Comparison of ENCODE assay signal across 9 cellular contexts in the genomic region with DNA sequence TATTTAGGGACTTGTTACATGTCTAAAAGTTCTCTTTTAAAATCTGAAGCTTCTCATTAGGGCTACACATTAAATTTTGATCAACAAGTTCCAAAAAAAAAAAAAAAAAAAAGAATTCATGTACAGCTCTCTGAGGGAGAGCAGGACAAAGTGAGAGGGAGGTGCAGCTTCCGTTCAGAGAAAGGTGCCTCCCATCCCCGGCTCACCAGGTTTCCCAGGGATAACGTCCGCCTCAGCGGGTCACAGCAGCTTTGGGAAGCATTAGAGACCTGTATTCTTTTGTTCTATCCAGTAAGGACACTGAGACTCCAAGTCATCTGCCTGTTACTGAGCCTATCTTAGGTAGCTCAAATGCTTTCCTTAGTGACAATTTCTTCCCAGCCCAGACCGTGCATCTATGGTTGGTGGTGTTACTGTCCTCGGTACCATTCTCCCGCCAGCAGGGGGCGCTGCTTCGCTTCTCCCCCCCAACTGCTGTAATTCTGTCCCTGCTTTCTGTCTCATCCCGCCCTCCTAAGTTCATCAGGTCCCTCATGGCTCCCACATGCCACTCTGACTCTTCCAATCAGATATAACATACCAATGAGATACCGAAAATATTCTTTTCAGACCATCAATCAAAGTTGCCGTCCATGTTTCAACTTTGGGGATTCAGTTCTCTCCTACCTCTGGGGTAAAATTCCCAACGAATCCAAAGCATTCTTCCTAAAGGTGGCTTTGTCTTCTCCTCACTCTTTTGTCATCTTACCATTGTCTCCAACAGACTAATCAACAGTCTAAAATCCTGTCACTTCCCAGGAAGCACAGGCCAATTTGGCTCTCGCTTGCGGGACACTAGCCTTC.
DNase-seq lines count a peak whose midpoint lies in the region; ATAC-seq and TF ChIP-seq lines count a peak whose summit lies in the region.
"Had no signal": no experiment of that assay in that cellular context is flagged by ENCODE, and none has a peak within 500 bp of the region (broad histone marks: within the 10 kb centered on the region; RNA-seq: fewer than 3 reads in every experiment).

No MANE protein-coding gene starts in this region.

- no peaks in the 10 kb centered on the region for H3K4me1 Mint-ChIP-seq in immature natural killer cell

- peak; percentile 67 for DNase-seq in DMS53 treated with DMSO at 0.1 percent for 48 hours (lab: John Stamatoyannopoulos, UW; ENCODE audit: unreplicated experiment)
- no peak for DNase-seq in astrocyte of the cerebellum (ENCODE audit: low read depth)
- peak; percentile 7 to 25 (median 17) for DNase-seq in immature natural killer cell
- peak; percentile 16 to 51 for DNase-seq in stimulated activated CD4-positive, alpha-beta T cell treated with anti-CD3 and anti-CD28 coated beads, Interleukin-4, amount 100 ng/mL, for 48 hours (ENCODE audit: low read depth in 2 of 2)
- no peak for DNase-seq in OCI-M2 (lab: John Stamatoyannopoulos, UW; ENCODE audit: unreplicated experiment)

- H3K27me3 Mint-ChIP-seq in immature natural killer cell (ENCODE audit: low read depth in 3 of 3) = peaks cover 1 to 3% (median 2%) of the 10 kb centered on the region in 3 donors

- peak; percentile 73 for TF ChIP-seq CTCF in astrocyte of the cerebellum (IDR thresholded peaks at IDR 0.05; ENCODE audit: low read depth, low read length, missing control alignments)

- in situ Hi-C loops in astrocyte of the cerebellum (cut with HindIII; ENCODE audit: low sequenced_read_pairs) = no loop called here

- no peak overlapping the region for H3K4me3 Mint-ChIP-seq in immature natural killer cell
- H3K4me3 Mint-ChIP-seq: activated naive CD8-positive, alpha-beta T cell had no signal

- H3K4me3 ChIP-seq in astrocyte of the cerebellum (ENCODE audit: low read depth, low read length) = no peak overlapping the region

- no peak overlapping the region for H3K27ac Mint-ChIP-seq in immature natural killer cell
- H3K27ac Mint-ChIP-seq: activated naive CD8-positive, alpha-beta T cell had no signal

- ATAC-seq in GM19463 (IDR thresholded peaks at IDR 0.05; ENCODE audit: unreplicated experiment) (peak; percentile 84), HG03520 (IDR thresholded peaks at IDR 0.05; ENCODE audit: unreplicated experiment) (peak; percentile 77), SK-N-SH treated with all-trans-retinoic acid at 6 μM for 48 hours (peak; percentile 97)

- no peaks in the 10 kb centered on the region for H3K36me3 Mint-ChIP-seq in immature natural killer cell
- H3K36me3 Mint-ChIP-seq: activated naive CD8-positive, alpha-beta T cell had no signal

- H3K9me3 Mint-ChIP-seq in immature natural killer cell = peaks cover 0 to 3% (median 0%) of the 10 kb centered on the region in 6 donors

TF ChIP-seq in SK-N-SH treated with all-trans-retinoic acid at 6 μM for 48 hours, 23 proteins besides CTCF, POLR2A, EP300 and RAD21:
- TF ChIP-seq ESRRG (CRISPR knock-in tag; IDR thresholded peaks at IDR 0.05) (no peak), OSR1 (CRISPR knock-in tag; IDR thresholded peaks at IDR 0.05) (no peak)
- TF ChIP-seq, protein P1, sequence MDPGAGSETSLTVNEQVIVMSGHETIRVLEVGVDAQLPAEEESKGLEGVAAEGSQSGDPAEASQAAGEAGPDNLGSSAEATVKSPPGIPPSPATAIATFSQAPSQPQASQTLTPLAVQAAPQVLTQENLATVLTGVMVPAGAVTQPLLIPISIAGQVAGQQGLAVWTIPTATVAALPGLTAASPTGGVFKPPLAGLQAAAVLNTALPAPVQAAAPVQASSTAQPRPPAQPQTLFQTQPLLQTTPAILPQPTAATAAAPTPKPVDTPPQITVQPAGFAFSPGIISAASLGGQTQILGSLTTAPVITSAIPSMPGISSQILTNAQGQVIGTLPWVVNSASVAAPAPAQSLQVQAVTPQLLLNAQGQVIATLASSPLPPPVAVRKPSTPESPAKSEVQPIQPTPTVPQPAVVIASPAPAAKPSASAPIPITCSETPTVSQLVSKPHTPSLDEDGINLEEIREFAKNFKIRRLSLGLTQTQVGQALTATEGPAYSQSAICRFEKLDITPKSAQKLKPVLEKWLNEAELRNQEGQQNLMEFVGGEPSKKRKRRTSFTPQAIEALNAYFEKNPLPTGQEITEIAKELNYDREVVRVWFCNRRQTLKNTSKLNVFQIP (CRISPR knock-in tag; IDR thresholded peaks at IDR 0.05; ENCODE audit: borderline replicate concordance, low read depth) = no peak
- TF ChIP-seq, protein P2, sequence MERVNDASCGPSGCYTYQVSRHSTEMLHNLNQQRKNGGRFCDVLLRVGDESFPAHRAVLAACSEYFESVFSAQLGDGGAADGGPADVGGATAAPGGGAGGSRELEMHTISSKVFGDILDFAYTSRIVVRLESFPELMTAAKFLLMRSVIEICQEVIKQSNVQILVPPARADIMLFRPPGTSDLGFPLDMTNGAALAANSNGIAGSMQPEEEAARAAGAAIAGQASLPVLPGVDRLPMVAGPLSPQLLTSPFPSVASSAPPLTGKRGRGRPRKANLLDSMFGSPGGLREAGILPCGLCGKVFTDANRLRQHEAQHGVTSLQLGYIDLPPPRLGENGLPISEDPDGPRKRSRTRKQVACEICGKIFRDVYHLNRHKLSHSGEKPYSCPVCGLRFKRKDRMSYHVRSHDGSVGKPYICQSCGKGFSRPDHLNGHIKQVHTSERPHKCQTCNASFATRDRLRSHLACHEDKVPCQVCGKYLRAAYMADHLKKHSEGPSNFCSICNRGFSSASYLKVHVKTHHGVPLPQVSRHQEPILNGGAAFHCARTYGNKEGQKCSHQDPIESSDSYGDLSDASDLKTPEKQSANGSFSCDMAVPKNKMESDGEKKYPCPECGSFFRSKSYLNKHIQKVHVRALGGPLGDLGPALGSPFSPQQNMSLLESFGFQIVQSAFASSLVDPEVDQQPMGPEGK (CRISPR knock-in tag; IDR thresholded peaks at IDR 0.05; ENCODE audit: borderline replicate concordance) = no peak

Comparison
In these comparisons a context has a peak if more than half of its experiments do, and no peak if none do; other contexts are left out.
1. DNase-seq: peak in DMS53 treated with DMSO at 0.1 percent for 48 hours (single experiment), immature natural killer cell (3 of 3) and stimulated activated CD4-positive, alpha-beta T cell treated with anti-CD3 and anti-CD28 coated beads, Interleukin-4, amount 100 ng/mL, for 48 hours (2 of 2); none in astrocyte of the cerebellum (single experiment) and OCI-M2 (single experiment).
2. Peak in every context shown above with its lines, with median percentiles within 50 percentile points of each other: ATAC-seq.